ENCODE assay signal across 11 cellular contexts in genomic region chr19:21084343-21084742, GRCh38. TPM values are rescaled to one million over a fixed set of nuclear protein-coding genes. Genes with fewer than 3 reads are reported as not detected.
DNase-seq lines count a peak whose midpoint lies in the region; ATAC-seq, FAIRE-seq and TF ChIP-seq lines count a peak whose summit lies in the region.
"Had no signal": no experiment of that assay in that cellular context is flagged by ENCODE, and none has a peak within 500 bp of the region (broad histone marks: within the 10 kb centered on the region; RNA-seq: fewer than 3 reads in every experiment).

No MANE protein-coding gene starts in this region.

- no peaks in the 10 kb centered on the region for H3K9me3 Mint-ChIP-seq in activated CD8-positive, alpha-beta T cell treated with anti-CD3 and anti-CD28 coated beads for 36 hours
- no peaks in the 10 kb centered on the region for H3K9me3 Mint-ChIP-seq in activated CD8-positive, alpha-beta T cell treated with anti-CD3 and anti-CD28 coated beads, Interleukin-2, amount 10 ng/mL, durations not matched to agents 7 days and 5 days (ENCODE audit: insufficient read depth)
- H3K9me3 Mint-ChIP-seq: central memory CD8-positive, alpha-beta T cell had no signal

- ATAC-seq in activated CD8-positive, alpha-beta T cell treated with anti-CD3 and anti-CD28 coated beads for 36 hours = peak; percentile 55
- ATAC-seq in activated CD8-positive, alpha-beta T cell treated with anti-CD3 and anti-CD28 coated beads, Interleukin-2, amount 10 ng/mL, durations not matched to agents 7 days and 5 days = no peak
- ATAC-seq in esophagus mucosa = peak; percentile 62
- no peak for ATAC-seq in HepG2
- no peak for ATAC-seq in GM19395 (IDR thresholded peaks at IDR 0.05; ENCODE audit: unreplicated experiment)

- no peak for TF ChIP-seq RAD21 in HepG2 (CRISPR knock-in tag; IDR thresholded peaks at IDR 0.05)

- POLR2A ChIA-PET in activated CD8-positive, alpha-beta T cell treated with anti-CD3 and anti-CD28 coated beads for 36 hours (lab: Charles Lee) = no interaction called here
- POLR2A ChIA-PET in activated CD8-positive, alpha-beta T cell treated with anti-CD3 and anti-CD28 coated beads, Interleukin-2, amount 10 ng/mL, durations not matched to agents 7 days and 5 days (lab: Charles Lee) = interaction anchor here (0.6 to 1.0 kb wide), 2 partner anchors 39 to 57 kb away, joined by 3 read pairs; partner anchors contain the start of gene ZNF431
- POLR2A ChIA-PET in HepG2 (lab: Yijun Ruan, JAX) = no interaction called here

- TF ChIP-seq EP300 in HepG2 (IDR thresholded peaks at IDR 0.05; ENCODE audit: low read depth in 2 of 2, low read length in 2 of 2) = no peak
- no peak for TF ChIP-seq EP300 in HepG2 (CRISPR knock-in tag; IDR thresholded peaks at IDR 0.05; ENCODE audit: borderline replicate concordance)

- H3K36me3 Mint-ChIP-seq in activated CD8-positive, alpha-beta T cell treated with anti-CD3 and anti-CD28 coated beads for 36 hours (ENCODE audit: low read depth) = peaks cover 24% of the 10 kb centered on the region
- H3K36me3 Mint-ChIP-seq in activated CD8-positive, alpha-beta T cell treated with anti-CD3 and anti-CD28 coated beads, Interleukin-2, amount 10 ng/mL, durations not matched to agents 7 days and 5 days (ENCODE audit: low read depth) = peaks cover 53% of the 10 kb centered on the region

- TF ChIP-seq CTCF in activated CD8-positive, alpha-beta T cell treated with anti-CD3 and anti-CD28 coated beads for 36 hours (IDR thresholded peaks at IDR 0.05) = no peak
- TF ChIP-seq CTCF in HepG2 (CRISPR knock-in tag; IDR thresholded peaks at IDR 0.05) = no peak

- no peaks in the 10 kb centered on the region for H3K9me3 ChIP-seq in HepG2 (ENCODE audit: low read length)

- in situ Hi-C loops in HepG2 (cut with HindIII; ENCODE audit: extremely low pct_ligation_motif_present, low pct_unique_long_range_greater_than_20kb) = no loop called here

- peak; percentile 33 for DNase-seq in activated CD8-positive, alpha-beta T cell treated with anti-CD3 and anti-CD28 coated beads for 36 hours
- DNase-seq in activated CD8-positive, alpha-beta T cell treated with anti-CD3 and anti-CD28 coated beads, Interleukin-2, amount 10 ng/mL, durations not matched to agents 7 days and 5 days = no peak
- DNase-seq in MV-4-11 (lab: John Stamatoyannopoulos, UW) (peak; percentile 26), NCI-H1694 (lab: John Stamatoyannopoulos, UW) (no peak), HepG2 (ENCODE audit: low spot score) (no peak)
- DNase-seq in stimulated activated CD8-positive, alpha-beta memory T cell treated with anti-CD3 and anti-CD28 coated beads, Interleukin-4, amount 100 ng/mL, for 48 hours = peak; percentile 34
- DNase-seq: activated CD4-positive, alpha-beta T cell treated with anti-CD3 and anti-CD28 coated beads for 4 hours; AML-193 had no signal

- peaks cover 13% of the 10 kb centered on the region for H3K79me2 ChIP-seq in HepG2 (ENCODE audit: insufficient read depth, low read length)

- no peak overlapping the region for H3K4me2 ChIP-seq in HepG2 (ENCODE audit: low read depth, low read length)

- H3K4me3 Mint-ChIP-seq in activated CD8-positive, alpha-beta T cell treated with anti-CD3 and anti-CD28 coated beads for 36 hours = no peak overlapping the region
- H3K4me3 Mint-ChIP-seq in activated CD8-positive, alpha-beta T cell treated with anti-CD3 and anti-CD28 coated beads, Interleukin-2, amount 10 ng/mL, durations not matched to agents 7 days and 5 days = no peak overlapping the region

- no TSS peak for BruUV-seq in HepG2 (replicated peaks; lab: Mats Ljungman, UMichigan)

- no peaks in the 10 kb centered on the region for H3K27me3 Mint-ChIP-seq in activated CD8-positive, alpha-beta T cell treated with anti-CD3 and anti-CD28 coated beads for 36 hours
- no peaks in the 10 kb centered on the region for H3K27me3 Mint-ChIP-seq in activated CD8-positive, alpha-beta T cell treated with anti-CD3 and anti-CD28 coated beads, Interleukin-2, amount 10 ng/mL, durations not matched to agents 7 days and 5 days (ENCODE audit: low read depth)
- H3K27me3 Mint-ChIP-seq: central memory CD8-positive, alpha-beta T cell had no signal

- peaks cover 0 to 8% of the 10 kb centered on the region in 2 experiments; a peak in 2 of 5 replicates for H3K36me3 ChIP-seq in HepG2 (replicated peaks in 1 of 2; ENCODE audit: control insufficient read depth in 1 of 2, insufficient read depth in 2 of 2, low read length in 2 of 2)

- WGBS in HepG2 (ENCODE audit: low lambda C conversion rate) = 100% methylated on average over 1 of the region's 1 CpG

- H2AFZ ChIP-seq in HepG2 (ENCODE audit: low read length) = no peak overlapping the region

- intact Hi-C loops in activated CD8-positive, alpha-beta T cell treated with anti-CD3 and anti-CD28 coated beads for 36 hours (cut with micrococcal nuclease) = no loop called here
- intact Hi-C loops in HepG2 (cut with micrococcal nuclease; ENCODE audit: unreplicated experiment) = no loop called here

- CTCF ChIA-PET in activated CD8-positive, alpha-beta T cell treated with anti-CD3 and anti-CD28 coated beads for 36 hours (lab: Charles Lee) = interaction anchor here (1.1 kb wide), 1 partner anchor 57 kb away, joined by 3 read pairs; the partner anchor contains the start of gene ZNF431
- CTCF ChIA-PET in activated CD8-positive, alpha-beta T cell treated with anti-CD3 and anti-CD28 coated beads, Interleukin-2, amount 10 ng/mL, durations not matched to agents 7 days and 5 days (lab: Charles Lee) = no interaction called here
- CTCF ChIA-PET in HepG2 (lab: Yijun Ruan, JAX; ENCODE audit: low intra/inter-chr PET ratio, low total read pairs) = no interaction called here

- H4K20me1 ChIP-seq in HepG2 (ENCODE audit: insufficient read depth, low read length) = no peaks in the 10 kb centered on the region

- H3K4me3 ChIP-seq in HepG2 (replicated peaks in 1 of 3; ENCODE audit: insufficient read depth in 1 of 3, low read depth in 2 of 3, low read length in 3 of 3) = no peak overlapping the region

- no peak overlapping the region for H3K9ac ChIP-seq in HepG2 (ENCODE audit: insufficient read depth, low read depth, low read length)

- FAIRE-seq in HepG2 (lab: Jason Lieb, UNC) = no peak

- no peak for TF ChIP-seq POLR2A in HepG2 (IDR thresholded peaks at IDR 0.05; ENCODE audit: insufficient read depth in 1 of 2, low read depth in 2 of 2, low read length in 2 of 2)

- no peak overlapping the region for H3K27ac Mint-ChIP-seq in activated CD8-positive, alpha-beta T cell treated with anti-CD3 and anti-CD28 coated beads for 36 hours
- H3K27ac Mint-ChIP-seq in activated CD8-positive, alpha-beta T cell treated with anti-CD3 and anti-CD28 coated beads, Interleukin-2, amount 10 ng/mL, durations not matched to agents 7 days and 5 days = no peak overlapping the region

- H3K4me1 ChIP-seq in HepG2 (ENCODE audit: insufficient read depth, low read length) = peaks cover 31% of the 10 kb centered on the region

- H3K4me1 Mint-ChIP-seq in activated CD8-positive, alpha-beta T cell treated with anti-CD3 and anti-CD28 coated beads for 36 hours (ENCODE audit: low read depth) = peaks cover 15% of the 10 kb centered on the region
- H3K4me1 Mint-ChIP-seq in activated CD8-positive, alpha-beta T cell treated with anti-CD3 and anti-CD28 coated beads, Interleukin-2, amount 10 ng/mL, durations not matched to agents 7 days and 5 days (ENCODE audit: low read depth) = peaks cover 16% of the 10 kb centered on the region

- no peaks in the 10 kb centered on the region; a peak in 1 of 5 replicates for H3K27me3 ChIP-seq in HepG2 (ENCODE audit: control insufficient read depth in 1 of 2, insufficient read depth in 2 of 2, low read length in 2 of 2)

- H3K27ac ChIP-seq in HepG2 (ENCODE audit: extremely low read length, insufficient read depth, low read length) = no peak overlapping the region

RNA-seq across cellular contexts. Expression of gene ZNF714, which starts 2.3 kb away (rescaled TPM):
- total RNA-seq in activated CD8-positive, alpha-beta T cell treated with anti-CD3 and anti-CD28 coated beads for 36 hours = 10 to 100 TPM; 11.6 to 11.8 TPM
- total RNA-seq in activated CD8-positive, alpha-beta T cell treated with anti-CD3 and anti-CD28 coated beads, Interleukin-2, amount 10 ng/mL, durations not matched to agents 7 days and 5 days = 10 to 100 TPM; 18.5 to 20.0 TPM
- total RNA-seq in esophagus mucosa (9.5 TPM), HepG2 (2016; rRNA removed; fragmentation: Illumina TruSeq; extraction: Trizol) (27.8 and 36.6 TPM in 2 replicates)
- total RNA-seq in HepG2 (2016; cell fraction: cytosol; rRNA removed; fragmentation: Illumina TruSeq; extraction: Trizol; ENCODE audit: low read depth) = 8.7 and 10.5 TPM in 2 replicates
- 25.9 and 38.0 TPM in 2 replicates for total RNA-seq in HepG2 (2016; cell fraction: insoluble cytoplasmic fraction; rRNA removed; fragmentation: Illumina TruSeq; extraction: Trizol)
- total RNA-seq in HepG2 (2016; cell fraction: membrane; rRNA removed; fragmentation: Illumina TruSeq; extraction: Trizol) = 20.1 and 22.1 TPM in 2 replicates
- 22.1 and 30.3 TPM in 2 replicates for total RNA-seq in HepG2 (2016; cell fraction: nucleus; rRNA removed; fragmentation: Illumina TruSeq; extraction: Trizol)
- 3.5 and 6.7 TPM in 2 replicates for polyA plus RNA-seq in HepG2 (2011; rRNA removed)
- polyA plus RNA-seq in HepG2 (2011; cell fraction: cytosol; rRNA removed) = 2.2 and 2.5 TPM in 2 replicates
- 3.4 and 4.2 TPM in 2 replicates for polyA plus RNA-seq in HepG2 (2011; cell fraction: nucleus; rRNA removed)
- 2.4 and 5.2 TPM in 2 replicates for polyA plus RNA-seq in HepG2 (2012)
- 6.2 and 7.2 TPM in 2 replicates for polyA plus RNA-seq in HepG2 (2016; cell fraction: cytosol; fragmentation: Illumina TruSeq; extraction: Trizol; ENCODE audit: low read depth)
- 13.5 and 15.8 TPM in 2 replicates for polyA plus RNA-seq in HepG2 (2016; cell fraction: insoluble cytoplasmic fraction; fragmentation: Illumina TruSeq; extraction: Trizol; ENCODE audit: low read depth)
- 8.7 and 9.6 TPM in 2 replicates for polyA plus RNA-seq in HepG2 (2016; cell fraction: membrane; fragmentation: Illumina TruSeq; extraction: Trizol; ENCODE audit: low read depth)
- polyA plus RNA-seq in HepG2 (2016; cell fraction: nucleus; fragmentation: Illumina TruSeq; extraction: Trizol; ENCODE audit: insufficient read depth, low read depth) = 22.5 and 23.4 TPM in 2 replicates
- polyA minus RNA-seq in HepG2 (2011; rRNA and poly(A)+ RNA removed; ENCODE audit: low replicate concordance) = 8.0 and 15.9 TPM in 2 replicates
- 5.8 and 7.2 TPM in 2 replicates for polyA minus RNA-seq in HepG2 (2011; cell fraction: cytosol; rRNA and poly(A)+ RNA removed)
- polyA minus RNA-seq in HepG2 (2011; cell fraction: nucleus; rRNA and poly(A)+ RNA removed) = 13.4 and 14.5 TPM in 2 replicates

RNA-seq across cellular contexts. Expression of gene ZNF431, which starts 57.5 kb away (rescaled TPM):
- total RNA-seq in activated CD8-positive, alpha-beta T cell treated with anti-CD3 and anti-CD28 coated beads for 36 hours = 10 to 100 TPM; 16.8 to 18.7 TPM
- total RNA-seq in activated CD8-positive, alpha-beta T cell treated with anti-CD3 and anti-CD28 coated beads, Interleukin-2, amount 10 ng/mL, durations not matched to agents 7 days and 5 days = 10 to 100 TPM; 22.6 to 23.9 TPM
- 21.2 TPM for total RNA-seq in esophagus mucosa
- 11.8 and 14.6 TPM in 2 replicates for total RNA-seq in HepG2 (2016; rRNA removed; fragmentation: Illumina TruSeq; extraction: Trizol)
- 2.2 and 2.4 TPM in 2 replicates for total RNA-seq in HepG2 (2016; cell fraction: cytosol; rRNA removed; fragmentation: Illumina TruSeq; extraction: Trizol; ENCODE audit: low read depth)
- 15.1 and 15.2 TPM in 2 replicates for total RNA-seq in HepG2 (2016; cell fraction: insoluble cytoplasmic fraction; rRNA removed; fragmentation: Illumina TruSeq; extraction: Trizol)
- total RNA-seq in HepG2 (2016; cell fraction: membrane; rRNA removed; fragmentation: Illumina TruSeq; extraction: Trizol) = 4.6 and 6.6 TPM in 2 replicates
- total RNA-seq in HepG2 (2016; cell fraction: nucleus; rRNA removed; fragmentation: Illumina TruSeq; extraction: Trizol) = 16.6 and 19.2 TPM in 2 replicates
- polyA plus RNA-seq in HepG2 (2011; rRNA removed) = 4.4 TPM in 2 replicates
- polyA plus RNA-seq in HepG2 (2011; cell fraction: cytosol; rRNA removed) = 1.7 and 2.3 TPM in 2 replicates
- 4.7 and 5.1 TPM in 2 replicates for polyA plus RNA-seq in HepG2 (2011; cell fraction: nucleus; rRNA removed)
- polyA plus RNA-seq in HepG2 (2012) = 4.5 and 6.0 TPM in 2 replicates
- polyA plus RNA-seq in HepG2 (2016; cell fraction: cytosol; fragmentation: Illumina TruSeq; extraction: Trizol; ENCODE audit: low read depth) = 1.8 and 2.2 TPM in 2 replicates
- polyA plus RNA-seq in HepG2 (2016; cell fraction: insoluble cytoplasmic fraction; fragmentation: Illumina TruSeq; extraction: Trizol; ENCODE audit: low read depth) = 9.4 and 12.1 TPM in 2 replicates
- polyA plus RNA-seq in HepG2 (2016; cell fraction: membrane; fragmentation: Illumina TruSeq; extraction: Trizol; ENCODE audit: low read depth) = 2.0 and 2.9 TPM in 2 replicates
- polyA plus RNA-seq in HepG2 (2016; cell fraction: nucleus; fragmentation: Illumina TruSeq; extraction: Trizol; ENCODE audit: insufficient read depth, low read depth) = 27.5 and 29.1 TPM in 2 replicates
- polyA minus RNA-seq in HepG2 (2011; rRNA and poly(A)+ RNA removed; ENCODE audit: low replicate concordance) = 24.7 and 36.7 TPM in 2 replicates
- 5.7 and 7.5 TPM in 2 replicates for polyA minus RNA-seq in HepG2 (2011; cell fraction: cytosol; rRNA and poly(A)+ RNA removed)
- polyA minus RNA-seq in HepG2 (2011; cell fraction: nucleus; rRNA and poly(A)+ RNA removed) = 50.9 and 56.7 TPM in 2 replicates

Comparison
In these comparisons a context has a peak if more than half of its experiments do, and no peak if none do; other contexts are left out.
1. ATAC-seq: peak in activated CD8-positive, alpha-beta T cell treated with anti-CD3 and anti-CD28 coated beads for 36 hours (single experiment) and esophagus mucosa (single experiment); none in activated CD8-positive, alpha-beta T cell treated with anti-CD3 and anti-CD28 coated beads, Interleukin-2, amount 10 ng/mL, durations not matched to agents 7 days and 5 days (single experiment), HepG2 (single experiment) and GM19395 (single experiment).
2. DNase-seq: peak in activated CD8-positive, alpha-beta T cell treated with anti-CD3 and anti-CD28 coated beads for 36 hours (single experiment), MV-4-11 (single experiment) and stimulated activated CD8-positive, alpha-beta memory T cell treated with anti-CD3 and anti-CD28 coated beads, Interleukin-4, amount 100 ng/mL, for 48 hours (single experiment); none in activated CD8-positive, alpha-beta T cell treated with anti-CD3 and anti-CD28 coated beads, Interleukin-2, amount 10 ng/mL, durations not matched to agents 7 days and 5 days (single experiment), NCI-H1694 (single experiment) and HepG2 (single experiment).